1 cellular context compared by ENCODE assay signal in genomic region chr3:132283440-132283839, GRCh38.
TF ChIP-seq lines count a peak whose summit lies in the region.

No MANE protein-coding gene starts in this region.

TF ChIP-seq in IMR-90, 13 proteins besides CTCF, POLR2A, EP300 and RAD21:
- TF ChIP-seq USF2 (IDR thresholded peaks at IDR 0.05; ENCODE audit: low read depth, low read length) (no peak), BHLHE40 (IDR thresholded peaks at IDR 0.05; ENCODE audit: low read depth, low read length) (no peak), MAFK (IDR thresholded peaks at IDR 0.05; ENCODE audit: low read depth, low read length) (no peak), NFE2L2 (IDR thresholded peaks at IDR 0.05; ENCODE audit: low read depth, low read length) (no peak), CHD1 (IDR thresholded peaks at IDR 0.05; ENCODE audit: low read depth, low read length) (no peak), FOS (IDR thresholded peaks at IDR 0.05; ENCODE audit: low read depth, low read length) (no peak)
